1 cellular context compared by ENCODE assay signal in the genomic region with DNA sequence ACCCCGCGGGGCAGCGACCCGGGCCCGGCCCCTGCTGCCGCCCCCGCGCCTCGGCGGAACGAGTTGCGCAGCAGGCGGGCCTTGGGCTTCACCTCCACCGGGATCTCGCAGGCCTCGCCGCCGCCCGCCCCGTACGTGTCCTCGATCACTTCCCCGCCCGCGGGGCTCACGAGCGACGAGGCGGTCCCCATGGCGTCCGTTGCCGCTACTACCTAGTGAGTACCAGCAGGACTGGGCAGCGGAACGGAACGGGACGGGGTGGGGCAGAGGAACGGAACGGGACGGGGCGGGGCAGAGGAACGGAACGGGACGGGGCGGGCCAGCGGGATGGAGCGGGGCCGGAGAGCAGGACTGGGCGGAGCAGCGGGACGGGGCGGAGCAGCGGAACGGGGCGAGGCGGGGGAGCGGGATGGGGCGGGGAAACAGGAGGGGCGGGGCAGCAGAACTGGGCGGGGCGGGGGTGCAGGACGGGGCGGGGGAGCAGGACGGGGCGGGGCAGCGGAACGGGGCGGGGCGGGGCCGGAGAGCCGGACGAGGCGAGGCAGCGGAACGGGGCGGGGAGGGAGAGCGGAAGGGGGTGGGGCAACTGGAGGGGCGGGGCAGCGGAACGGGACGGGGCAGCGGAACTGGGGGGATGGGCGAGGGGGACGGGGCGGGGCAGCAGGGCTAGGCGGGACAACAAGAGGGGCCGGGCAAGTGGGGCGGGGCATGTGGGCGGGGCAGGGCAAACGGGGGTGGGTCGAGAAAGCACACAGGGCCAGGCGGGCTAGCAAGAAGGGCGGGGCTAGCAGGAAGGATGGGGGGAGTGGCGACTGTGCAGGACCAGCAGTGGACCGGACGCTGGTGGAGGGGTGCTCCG.
TF ChIP-seq lines count a peak whose summit lies in the region.

A gene with protein sequence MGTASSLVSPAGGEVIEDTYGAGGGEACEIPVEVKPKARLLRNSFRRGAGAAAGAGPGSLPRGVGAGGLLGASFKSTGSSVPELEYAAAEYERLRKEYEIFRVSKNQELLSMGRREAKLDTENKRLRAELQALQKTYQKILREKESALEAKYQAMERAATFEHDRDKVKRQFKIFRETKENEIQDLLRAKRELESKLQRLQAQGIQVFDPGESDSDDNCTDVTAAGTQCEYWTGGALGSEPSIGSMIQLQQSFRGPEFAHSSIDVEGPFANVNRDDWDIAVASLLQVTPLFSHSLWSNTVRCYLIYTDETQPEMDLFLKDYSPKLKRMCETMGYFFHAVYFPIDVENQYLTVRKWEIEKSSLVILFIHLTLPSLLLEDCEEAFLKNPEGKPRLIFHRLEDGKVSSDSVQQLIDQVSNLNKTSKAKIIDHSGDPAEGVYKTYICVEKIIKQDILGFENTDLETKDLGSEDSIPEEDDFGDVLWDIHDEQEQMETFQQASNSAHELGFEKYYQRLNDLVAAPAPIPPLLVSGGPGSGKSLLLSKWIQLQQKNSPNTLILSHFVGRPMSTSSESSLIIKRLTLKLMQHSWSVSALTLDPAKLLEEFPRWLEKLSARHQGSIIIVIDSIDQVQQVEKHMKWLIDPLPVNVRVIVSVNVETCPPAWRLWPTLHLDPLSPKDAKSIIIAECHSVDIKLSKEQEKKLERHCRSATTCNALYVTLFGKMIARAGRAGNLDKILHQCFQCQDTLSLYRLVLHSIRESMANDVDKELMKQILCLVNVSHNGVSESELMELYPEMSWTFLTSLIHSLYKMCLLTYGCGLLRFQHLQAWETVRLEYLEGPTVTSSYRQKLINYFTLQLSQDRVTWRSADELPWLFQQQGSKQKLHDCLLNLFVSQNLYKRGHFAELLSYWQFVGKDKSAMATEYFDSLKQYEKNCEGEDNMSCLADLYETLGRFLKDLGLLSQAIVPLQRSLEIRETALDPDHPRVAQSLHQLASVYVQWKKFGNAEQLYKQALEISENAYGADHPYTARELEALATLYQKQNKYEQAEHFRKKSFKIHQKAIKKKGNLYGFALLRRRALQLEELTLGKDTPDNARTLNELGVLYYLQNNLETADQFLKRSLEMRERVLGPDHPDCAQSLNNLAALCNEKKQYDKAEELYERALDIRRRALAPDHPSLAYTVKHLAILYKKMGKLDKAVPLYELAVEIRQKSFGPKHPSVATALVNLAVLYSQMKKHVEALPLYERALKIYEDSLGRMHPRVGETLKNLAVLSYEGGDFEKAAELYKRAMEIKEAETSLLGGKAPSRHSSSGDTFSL (N-terminal part only) (minus strand): TSS at position 245 of the 859 bp plus-strand sequence. CDS start 54 bp downstream, at position 191.

TF ChIP-seq in K562, 482 proteins besides CTCF, POLR2A, EP300 and RAD21 (continued from another document and continues in another):
- TF ChIP-seq, protein P1, sequence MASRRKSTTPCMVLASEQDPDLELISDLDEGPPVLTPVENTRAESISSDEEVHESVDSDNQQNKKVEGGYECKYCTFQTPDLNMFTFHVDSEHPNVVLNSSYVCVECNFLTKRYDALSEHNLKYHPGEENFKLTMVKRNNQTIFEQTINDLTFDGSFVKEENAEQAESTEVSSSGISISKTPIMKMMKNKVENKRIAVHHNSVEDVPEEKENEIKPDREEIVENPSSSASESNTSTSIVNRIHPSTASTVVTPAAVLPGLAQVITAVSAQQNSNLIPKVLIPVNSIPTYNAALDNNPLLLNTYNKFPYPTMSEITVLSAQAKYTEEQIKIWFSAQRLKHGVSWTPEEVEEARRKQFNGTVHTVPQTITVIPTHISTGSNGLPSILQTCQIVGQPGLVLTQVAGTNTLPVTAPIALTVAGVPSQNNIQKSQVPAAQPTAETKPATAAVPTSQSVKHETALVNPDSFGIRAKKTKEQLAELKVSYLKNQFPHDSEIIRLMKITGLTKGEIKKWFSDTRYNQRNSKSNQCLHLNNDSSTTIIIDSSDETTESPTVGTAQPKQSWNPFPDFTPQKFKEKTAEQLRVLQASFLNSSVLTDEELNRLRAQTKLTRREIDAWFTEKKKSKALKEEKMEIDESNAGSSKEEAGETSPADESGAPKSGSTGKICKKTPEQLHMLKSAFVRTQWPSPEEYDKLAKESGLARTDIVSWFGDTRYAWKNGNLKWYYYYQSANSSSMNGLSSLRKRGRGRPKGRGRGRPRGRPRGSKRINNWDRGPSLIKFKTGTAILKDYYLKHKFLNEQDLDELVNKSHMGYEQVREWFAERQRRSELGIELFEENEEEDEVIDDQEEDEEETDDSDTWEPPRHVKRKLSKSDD (conservative IDR thresholded peaks at IDR 0.05; ENCODE audit: low read length) = no peak
- no peak for TF ChIP-seq TRIM28 (IDR thresholded peaks at IDR 0.05)
- TF ChIP-seq, protein P2, sequence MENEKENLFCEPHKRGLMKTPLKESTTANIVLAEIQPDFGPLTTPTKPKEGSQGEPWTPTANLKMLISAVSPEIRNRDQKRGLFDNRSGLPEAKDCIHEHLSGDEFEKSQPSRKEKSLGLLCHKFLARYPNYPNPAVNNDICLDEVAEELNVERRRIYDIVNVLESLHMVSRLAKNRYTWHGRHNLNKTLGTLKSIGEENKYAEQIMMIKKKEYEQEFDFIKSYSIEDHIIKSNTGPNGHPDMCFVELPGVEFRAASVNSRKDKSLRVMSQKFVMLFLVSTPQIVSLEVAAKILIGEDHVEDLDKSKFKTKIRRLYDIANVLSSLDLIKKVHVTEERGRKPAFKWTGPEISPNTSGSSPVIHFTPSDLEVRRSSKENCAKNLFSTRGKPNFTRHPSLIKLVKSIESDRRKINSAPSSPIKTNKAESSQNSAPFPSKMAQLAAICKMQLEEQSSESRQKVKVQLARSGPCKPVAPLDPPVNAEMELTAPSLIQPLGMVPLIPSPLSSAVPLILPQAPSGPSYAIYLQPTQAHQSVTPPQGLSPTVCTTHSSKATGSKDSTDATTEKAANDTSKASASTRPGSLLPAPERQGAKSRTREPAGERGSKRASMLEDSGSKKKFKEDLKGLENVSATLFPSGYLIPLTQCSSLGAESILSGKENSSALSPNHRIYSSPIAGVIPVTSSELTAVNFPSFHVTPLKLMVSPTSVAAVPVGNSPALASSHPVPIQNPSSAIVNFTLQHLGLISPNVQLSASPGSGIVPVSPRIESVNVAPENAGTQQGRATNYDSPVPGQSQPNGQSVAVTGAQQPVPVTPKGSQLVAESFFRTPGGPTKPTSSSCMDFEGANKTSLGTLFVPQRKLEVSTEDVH (IDR thresholded peaks at IDR 0.05; ENCODE audit: low read depth, partially characterized antibody) = no peak
- TF ChIP-seq ZNF561 (CRISPR knock-in tag; conservative IDR thresholded peaks at IDR 0.05) = no peak
- no peak for TF ChIP-seq GATA2 (CRISPR knock-in tag; IDR thresholded peaks at IDR 0.05)
- TF ChIP-seq TAL1 (IDR thresholded peaks at IDR 0.05) = no peak
- TF ChIP-seq XRCC5 (IDR thresholded peaks at IDR 0.05; ENCODE audit: low read depth, low read length) = no peak
- TF ChIP-seq RBFOX2 (IDR thresholded peaks at IDR 0.05; ENCODE audit: low read depth, low read length) = peak; percentile 76
- TF ChIP-seq TAF1 (IDR thresholded peaks at IDR 0.05; ENCODE audit: control insufficient read depth, extremely low read depth, insufficient read depth, low read length, severe bottlenecking) = peak; percentile 69
- peak; percentile 74; the same call in 1 of the 2 replicates for TF ChIP-seq ZBTB7A (IDR thresholded peaks at IDR 0.05; ENCODE audit: borderline replicate concordance, control insufficient read depth, low read depth, low read length)
- TF ChIP-seq, protein P3, sequence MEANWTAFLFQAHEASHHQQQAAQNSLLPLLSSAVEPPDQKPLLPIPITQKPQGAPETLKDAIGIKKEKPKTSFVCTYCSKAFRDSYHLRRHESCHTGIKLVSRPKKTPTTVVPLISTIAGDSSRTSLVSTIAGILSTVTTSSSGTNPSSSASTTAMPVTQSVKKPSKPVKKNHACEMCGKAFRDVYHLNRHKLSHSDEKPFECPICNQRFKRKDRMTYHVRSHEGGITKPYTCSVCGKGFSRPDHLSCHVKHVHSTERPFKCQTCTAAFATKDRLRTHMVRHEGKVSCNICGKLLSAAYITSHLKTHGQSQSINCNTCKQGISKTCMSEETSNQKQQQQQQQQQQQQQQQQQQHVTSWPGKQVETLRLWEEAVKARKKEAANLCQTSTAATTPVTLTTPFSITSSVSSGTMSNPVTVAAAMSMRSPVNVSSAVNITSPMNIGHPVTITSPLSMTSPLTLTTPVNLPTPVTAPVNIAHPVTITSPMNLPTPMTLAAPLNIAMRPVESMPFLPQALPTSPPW (CRISPR knock-in tag; IDR thresholded peaks at IDR 0.05) = peak; percentile 84
- TF ChIP-seq CTBP1 (IDR thresholded peaks at IDR 0.05; ENCODE audit: borderline replicate concordance) = peak; percentile 45; the same call in 1 of the 2 replicates
- no peak for TF ChIP-seq BACH1 (tag; IDR thresholded peaks at IDR 0.05)
- no peak for TF ChIP-seq EZH2 (IDR thresholded peaks at IDR 0.05; ENCODE audit: borderline replicate concordance, low read depth, low read length)
- TF ChIP-seq CSDE1 (IDR thresholded peaks at IDR 0.05) = no peak
- no peak for TF ChIP-seq TEAD1 (CRISPR knock-in tag; IDR thresholded peaks at IDR 0.05)
- 0 out of 2 replicates have a peak, but pooled peaks have one; percentile 38 for TF ChIP-seq GATAD2B (IDR thresholded peaks at IDR 0.05; ENCODE audit: borderline replicate concordance)
- TF ChIP-seq, protein P4, sequence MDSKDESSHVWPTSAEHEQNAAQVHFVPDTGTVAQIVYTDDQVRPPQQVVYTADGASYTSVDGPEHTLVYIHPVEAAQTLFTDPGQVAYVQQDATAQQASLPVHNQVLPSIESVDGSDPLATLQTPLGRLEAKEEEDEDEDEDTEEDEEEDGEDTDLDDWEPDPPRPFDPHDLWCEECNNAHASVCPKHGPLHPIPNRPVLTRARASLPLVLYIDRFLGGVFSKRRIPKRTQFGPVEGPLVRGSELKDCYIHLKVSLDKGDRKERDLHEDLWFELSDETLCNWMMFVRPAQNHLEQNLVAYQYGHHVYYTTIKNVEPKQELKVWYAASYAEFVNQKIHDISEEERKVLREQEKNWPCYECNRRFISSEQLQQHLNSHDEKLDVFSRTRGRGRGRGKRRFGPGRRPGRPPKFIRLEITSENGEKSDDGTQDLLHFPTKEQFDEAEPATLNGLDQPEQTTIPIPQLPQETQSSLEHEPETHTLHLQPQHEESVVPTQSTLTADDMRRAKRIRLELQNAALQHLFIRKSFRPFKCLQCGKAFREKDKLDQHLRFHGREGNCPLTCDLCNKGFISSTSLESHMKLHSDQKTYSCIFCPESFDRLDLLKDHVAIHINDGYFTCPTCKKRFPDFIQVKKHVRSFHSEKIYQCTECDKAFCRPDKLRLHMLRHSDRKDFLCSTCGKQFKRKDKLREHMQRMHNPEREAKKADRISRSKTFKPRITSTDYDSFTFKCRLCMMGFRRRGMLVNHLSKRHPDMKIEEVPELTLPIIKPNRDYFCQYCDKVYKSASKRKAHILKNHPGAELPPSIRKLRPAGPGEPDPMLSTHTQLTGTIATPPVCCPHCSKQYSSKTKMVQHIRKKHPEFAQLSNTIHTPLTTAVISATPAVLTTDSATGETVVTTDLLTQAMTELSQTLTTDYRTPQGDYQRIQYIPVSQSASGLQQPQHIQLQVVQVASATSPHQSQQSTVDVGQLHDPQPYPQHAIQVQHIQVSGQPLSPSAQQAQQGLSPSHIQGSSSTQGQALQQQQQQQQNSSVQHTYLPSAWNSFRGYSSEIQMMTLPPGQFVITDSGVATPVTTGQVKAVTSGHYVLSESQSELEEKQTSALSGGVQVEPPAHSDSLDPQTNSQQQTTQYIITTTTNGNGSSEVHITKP (IDR thresholded peaks at IDR 0.05; ENCODE audit: partially characterized antibody) = no peak
- TF ChIP-seq, protein P5, sequence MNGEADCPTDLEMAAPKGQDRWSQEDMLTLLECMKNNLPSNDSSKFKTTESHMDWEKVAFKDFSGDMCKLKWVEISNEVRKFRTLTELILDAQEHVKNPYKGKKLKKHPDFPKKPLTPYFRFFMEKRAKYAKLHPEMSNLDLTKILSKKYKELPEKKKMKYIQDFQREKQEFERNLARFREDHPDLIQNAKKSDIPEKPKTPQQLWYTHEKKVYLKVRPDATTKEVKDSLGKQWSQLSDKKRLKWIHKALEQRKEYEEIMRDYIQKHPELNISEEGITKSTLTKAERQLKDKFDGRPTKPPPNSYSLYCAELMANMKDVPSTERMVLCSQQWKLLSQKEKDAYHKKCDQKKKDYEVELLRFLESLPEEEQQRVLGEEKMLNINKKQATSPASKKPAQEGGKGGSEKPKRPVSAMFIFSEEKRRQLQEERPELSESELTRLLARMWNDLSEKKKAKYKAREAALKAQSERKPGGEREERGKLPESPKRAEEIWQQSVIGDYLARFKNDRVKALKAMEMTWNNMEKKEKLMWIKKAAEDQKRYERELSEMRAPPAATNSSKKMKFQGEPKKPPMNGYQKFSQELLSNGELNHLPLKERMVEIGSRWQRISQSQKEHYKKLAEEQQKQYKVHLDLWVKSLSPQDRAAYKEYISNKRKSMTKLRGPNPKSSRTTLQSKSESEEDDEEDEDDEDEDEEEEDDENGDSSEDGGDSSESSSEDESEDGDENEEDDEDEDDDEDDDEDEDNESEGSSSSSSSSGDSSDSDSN (IDR thresholded peaks at IDR 0.05; ENCODE audit: borderline replicate concordance in 1 of 2, low read depth in 2 of 2, low read length in 2 of 2) = peak in 1 of 2 experiments; percentile 4; a peak in 1 of 4 replicates
- TF ChIP-seq FOXK1 (CRISPR knock-in tag; IDR thresholded peaks at IDR 0.05; ENCODE audit: borderline replicate concordance) = no peak
- peak; percentile 14 for TF ChIP-seq CCNT2 (IDR thresholded peaks at IDR 0.05; ENCODE audit: borderline replicate concordance, extremely low read depth, insufficient read length, low read depth, low read length)
- TF ChIP-seq NCOA4 (IDR thresholded peaks at IDR 0.05; ENCODE audit: partially characterized antibody) = no peak
- TF ChIP-seq HCFC1 (IDR thresholded peaks at IDR 0.05; ENCODE audit: low read depth, low read length) = no peak
- TF ChIP-seq SMARCE1 (IDR thresholded peaks at IDR 0.05) = no peak
- TF ChIP-seq FOS (IDR thresholded peaks at IDR 0.05; ENCODE audit: extremely low read depth, insufficient read length) = no peak
- no peak for TF ChIP-seq ZNF445 (CRISPR knock-in tag; IDR thresholded peaks at IDR 0.05; ENCODE audit: low read depth)
- TF ChIP-seq TCF3 (CRISPR knock-in tag; IDR thresholded peaks at IDR 0.05) = no peak
- TF ChIP-seq NFIC (IDR thresholded peaks at IDR 0.05) = peak; percentile 19; the same call in 1 of the 2 replicates
- TF ChIP-seq TAF9B (IDR thresholded peaks at IDR 0.05; ENCODE audit: partially characterized antibody) = no peak
- no peak for TF ChIP-seq SMARCB1 (IDR thresholded peaks at IDR 0.05; ENCODE audit: insufficient read length, low read depth)
- no peak for TF ChIP-seq RBM14 (IDR thresholded peaks at IDR 0.05; ENCODE audit: borderline replicate concordance, insufficient read depth, low read depth, low read length)
- TF ChIP-seq RB1 (IDR thresholded peaks at IDR 0.05; ENCODE audit: low read depth) = peak; percentile 37
- TF ChIP-seq ZNF75A (CRISPR knock-in tag; IDR thresholded peaks at IDR 0.05) = no peak
- TF ChIP-seq CBX2 (IDR thresholded peaks at IDR 0.05; ENCODE audit: insufficient read depth, low read length, poor library complexity, severe bottlenecking) = no peak
- no peak for TF ChIP-seq CBX8 (IDR thresholded peaks at IDR 0.05; ENCODE audit: borderline replicate concordance, extremely low read depth, low read depth, low read length, poor library complexity, severe bottlenecking)
- no peak for TF ChIP-seq ZNF280A (IDR thresholded peaks at IDR 0.05; ENCODE audit: low read depth, partially characterized antibody)
